14 cellular contexts compared by ENCODE assay signal in genomic region chr5:124866355-124867063, GRCh38.
DNase-seq lines count a peak whose midpoint lies in the region; ATAC-seq and TF ChIP-seq lines count a peak whose summit lies in the region.
"Had no signal": no experiment of that assay in that cellular context is flagged by ENCODE, and none has a peak within 500 bp of the region (broad histone marks: within the 10 kb centered on the region; RNA-seq: fewer than 3 reads in every experiment).

No MANE protein-coding gene starts in this region.

- 67 to 70% methylated on average over 11 of the region's 11 CpGs for WGBS in esophagus squamous epithelium, 2 donors

- POLR2A ChIA-PET in Panc1 (lab: Charles Lee), result no interaction called here

- H3K9me3 ChIP-seq in Panc1 (ENCODE audit: control insufficient read depth, insufficient read depth, low read depth, low read length) (no peaks in the 10 kb centered on the region), skeletal muscle satellite cell (replicated peaks; ENCODE audit: low read length) (no peaks in the 10 kb centered on the region), esophagus squamous epithelium (no peaks in the 10 kb centered on the region), MG63 (no peaks in the 10 kb centered on the region)
- H3K9me3 ChIP-seq: esophagus muscularis mucosa, right lobe of liver had no signal

- 0 out of 2 replicates have a peak, but pooled peaks have one; percentile 56 for ATAC-seq in Panc1

- no peak for TF ChIP-seq POLR2A in esophagus squamous epithelium (IDR thresholded peaks at IDR 0.05)

- 0 out of 2 replicates have a peak overlapping the region, but pooled peaks have one; percentile 2 for H3K27ac ChIP-seq in Panc1 (ENCODE audit: low read length)
- peak overlapping the region in 1 of 4 donors; percentile 5 for H3K27ac ChIP-seq in esophagus squamous epithelium
- H3K27ac ChIP-seq: 22Rv1, esophagus muscularis mucosa, right lobe of liver had no signal

- 0 out of 2 replicates have a peak, but pooled peaks cover 8% of the 10 kb centered on the region for H3K4me1 ChIP-seq in Panc1 (ENCODE audit: control insufficient read depth, insufficient read depth, low read length)
- H3K4me1 ChIP-seq in skeletal muscle satellite cell (ENCODE audit: control insufficient read depth, insufficient read depth, low read length), result peaks cover 25% of the 10 kb centered on the region
- peaks cover 0 to 11% (median 0%) of the 10 kb centered on the region in 3 donors for H3K4me1 ChIP-seq in esophagus squamous epithelium

- no TSS peak for BruUV-seq in Panc1 (replicated peaks; lab: Mats Ljungman, UMichigan)

- no peak for TF ChIP-seq CTCF in Panc1 (IDR thresholded peaks at IDR 0.05)
- no peak for TF ChIP-seq CTCF in esophagus squamous epithelium (IDR thresholded peaks at IDR 0.05)

- H3K4me3 ChIP-seq in Panc1 (ENCODE audit: low read depth in 2 of 2, low read length in 2 of 2) (no peak overlapping the region), skeletal muscle satellite cell (ENCODE audit: low read length) (peak overlapping the region; percentile 15), esophagus squamous epithelium (no peak overlapping the region), MG63 (no peak overlapping the region)
- H3K4me3 ChIP-seq: esophagus muscularis mucosa, right lobe of liver had no signal

- H3K36me3 ChIP-seq in Panc1 (ENCODE audit: control insufficient read depth, insufficient read depth, low read length), result no peaks in the 10 kb centered on the region
- no peaks in the 10 kb centered on the region for H3K36me3 ChIP-seq in skeletal muscle satellite cell (ENCODE audit: insufficient read depth, low read length)
- no peaks in the 10 kb centered on the region for H3K36me3 ChIP-seq in esophagus squamous epithelium
- H3K36me3 ChIP-seq in MG63, result no peaks in the 10 kb centered on the region
- H3K36me3 ChIP-seq: esophagus muscularis mucosa, right lobe of liver had no signal

- intact Hi-C loops in Panc1 (cut with micrococcal nuclease; ENCODE audit: unreplicated experiment) (no loop called here), esophagus squamous epithelium (cut with DNase I) (no loop called here)

- in situ Hi-C loops in Panc1 (cut with HindIII; ENCODE audit: low pct_unique_long_range_greater_than_20kb, low sequenced_read_pairs), result no loop called here

- H3K27me3 ChIP-seq in Panc1 (ENCODE audit: control insufficient read depth, insufficient read depth, low read length) (no peaks in the 10 kb centered on the region), skeletal muscle satellite cell (ENCODE audit: control insufficient read depth, insufficient read depth, low read length) (no peaks in the 10 kb centered on the region), esophagus squamous epithelium (no peaks in the 10 kb centered on the region), MG63 (no peaks in the 10 kb centered on the region)
- H3K27me3 ChIP-seq: esophagus muscularis mucosa, right lobe of liver had no signal

- CTCF ChIA-PET in Panc1 (lab: Charles Lee), result no interaction called here

- DNase-seq in DMS53 (lab: John Stamatoyannopoulos, UW) (peak; percentile 41), DMS53 treated with DMSO at 0.1 percent for 48 hours (lab: John Stamatoyannopoulos, UW; ENCODE audit: unreplicated experiment) (no peak), Panc1 (ENCODE audit: low read depth, low spot score) (no peak), kidney tubule cell (ENCODE audit: low spot score) (peak; percentile 9), esophagus squamous epithelium (lab: John Stamatoyannopoulos, UW) (no peak), MG63 (no peak)
- no peak for DNase-seq in activated CD4-positive, alpha-beta T cell treated with anti-CD3 and anti-CD28 coated beads for 4 hours
- DNase-seq: activated naive CD4-positive, alpha-beta T cell treated with anti-CD3 and anti-CD28 coated beads for 36 hours; Karpas-422; right lobe of liver; T-helper 9 cell had no signal

- peak overlapping the region; percentile 44 for H3K4me2 ChIP-seq in skeletal muscle satellite cell (ENCODE audit: low read length)

- peak overlapping the region; percentile 24 for H3K9ac ChIP-seq in skeletal muscle satellite cell (ENCODE audit: low read depth, low read length)

Comparison
In these comparisons a context has a peak if more than half of its experiments do, and no peak if none do; other contexts are left out.
1. DNase-seq: peak in DMS53 (single experiment) and kidney tubule cell (single experiment); none in DMS53 treated with DMSO at 0.1 percent for 48 hours (single experiment), Panc1 (single experiment), esophagus squamous epithelium (single experiment), activated CD4-positive, alpha-beta T cell treated with anti-CD3 and anti-CD28 coated beads for 4 hours (0 of 2) and MG63 (single experiment).